In the genomic region with DNA sequence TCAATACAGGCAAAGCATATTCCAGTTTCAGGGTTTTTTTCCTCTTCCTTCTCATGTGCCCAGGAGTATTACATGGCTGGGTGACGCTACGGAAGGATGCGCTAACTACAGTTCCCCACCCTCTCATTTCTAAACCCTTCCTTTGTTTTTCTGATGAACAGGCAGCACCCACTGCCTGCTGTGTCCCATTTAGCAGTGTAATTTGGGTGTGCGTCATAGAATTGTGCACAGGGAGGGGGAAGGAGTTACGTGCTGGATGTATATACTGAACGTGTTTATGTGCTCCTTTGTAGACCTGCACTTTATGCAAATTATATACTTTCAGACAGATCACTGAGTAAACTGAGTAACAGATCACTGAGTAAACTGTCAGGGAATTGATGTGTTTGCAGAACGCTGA, we compare ENCODE assay signal across 22 cellular contexts. TPM values are rescaled to one million over a fixed set of nuclear protein-coding genes. Genes with fewer than 3 reads are reported as not detected.
A peak's percentile ranks its signal among the peaks of the same experiment; 100 is the strongest.
DNase-seq lines count a peak whose midpoint lies in the region; ATAC-seq and TF ChIP-seq lines count a peak whose summit lies in the region.
"Had no signal": no experiment of that assay in that cellular context is flagged by ENCODE, and none has a peak within 500 bp of the region (broad histone marks: within the 10 kb centered on the region; RNA-seq: fewer than 3 reads in every experiment).

No MANE protein-coding gene starts in this region.

- H3K9me3 ChIP-seq in breast epithelium: no peaks in the 10 kb centered on the region
- H3K9me3 ChIP-seq in mammary epithelial cell (replicated peaks; ENCODE audit: insufficient read depth, low read length): no peaks in the 10 kb centered on the region
- H3K9me3 ChIP-seq: A549, BE2C had no signal

- H4K20me1 ChIP-seq in mammary epithelial cell (ENCODE audit: insufficient read depth, low read length): no peaks in the 10 kb centered on the region

- ATAC-seq in GM21526 (IDR thresholded peaks at IDR 0.05; ENCODE audit: low FRiP score, unreplicated experiment): no peak
- ATAC-seq: A549; activated T-cell treated with anti-CD3 and anti-CD28 coated beads, Interleukin-2, amount 50 U/mL, for 4 hours had no signal

- no TSS peak for BruUV-seq in mammary epithelial cell (replicated peaks; lab: Mats Ljungman, UMichigan)

- H3K79me2 ChIP-seq in mammary epithelial cell (ENCODE audit: insufficient read depth, low read length): no peaks in the 10 kb centered on the region

- DNase-seq in breast epithelium (ENCODE audit: low spot score in 2 of 2) (no peak), mammary epithelial cell (no peak), NCI-H526 (lab: John Stamatoyannopoulos, UW) (peak; percentile 57 to 71), HT-29 (ENCODE audit: low spot score) (no peak)
- no peak for DNase-seq in activated naive CD4-positive, alpha-beta T cell (lab: John Stamatoyannopoulos, UW)
- DNase-seq: activated CD4-positive, alpha-beta T cell treated with anti-CD3 and anti-CD28 coated beads for 48 hours; activated naive CD4-positive, alpha-beta T cell treated with anti-CD3 and anti-CD28 coated beads for 36 hours; activated T-cell treated with anti-CD3 and anti-CD28 coated beads, Interleukin-2, amount 50 U/mL, for 4 hours; BE2C; dermis blood vessel endothelial cell; DMS79; GF-D8; mesenchymal stem cell; NCI-H187 treated with DMSO at 0.1 percent for 48 hours; RPMI8226; small intestine; substantia nigra had no signal

- H3K36me3 ChIP-seq in breast epithelium: no peaks in the 10 kb centered on the region
- no peaks in the 10 kb centered on the region for H3K36me3 ChIP-seq in mammary epithelial cell (ENCODE audit: insufficient read depth, low read length)
- H3K36me3 ChIP-seq: BE2C had no signal

- H3K27ac ChIP-seq in breast epithelium (peak overlapping the region; percentile 21 to 29), mammary epithelial cell (ENCODE audit: insufficient read depth, low read depth, low read length) (no peak overlapping the region), cingulate gyrus (ENCODE audit: low read depth, low read length) (peak overlapping the region; percentile 19), temporal lobe (ENCODE audit: low read depth, low read length) (peak overlapping the region; percentile 63)
- H3K27ac ChIP-seq: A549 had no signal

- H3K4me1 ChIP-seq in breast epithelium (peaks cover 0 to 19% of the 10 kb centered on the region in 2 donors), mammary epithelial cell (ENCODE audit: insufficient read depth, low read length) (peaks cover 17% of the 10 kb centered on the region)
- H3K4me1 ChIP-seq: BE2C had no signal

- H3K27me3 ChIP-seq in breast epithelium (no peaks in the 10 kb centered on the region), mammary epithelial cell (ENCODE audit: insufficient read depth, low read length) (no peaks in the 10 kb centered on the region)
- H3K27me3 ChIP-seq: BE2C had no signal

- CTCF ChIA-PET in mammary epithelial cell (lab: Charles Lee; ENCODE audit: low non-redundant PET): no interaction called here

- dilution Hi-C loops in mammary epithelial cell (cut with HindIII; ENCODE audit: low sequenced_read_pairs): no loop called here

- no peak overlapping the region for H3K9ac ChIP-seq in mammary epithelial cell (ENCODE audit: insufficient read depth, low read length)

- H3K4me2 ChIP-seq in mammary epithelial cell (ENCODE audit: insufficient read depth, low read depth, low read length): no peak overlapping the region
- H3K4me2 ChIP-seq: A549 had no signal

- no peak for TF ChIP-seq POLR2A in breast epithelium (IDR thresholded peaks at IDR 0.05)

- intact Hi-C loops in breast epithelium (cut with DNase I; ENCODE audit: low total_unique reads): loop anchor here (5.0 kb wide), 1 partner anchor 989 kb away; no protein-coding TSS in a partner anchor
- intact Hi-C loops in mammary epithelial cell (cut with micrococcal nuclease): no loop called here

- WGBS in mammary epithelial cell (ENCODE audit: low coverage, missing lambda C conversion rate): 93% methylated on average over 7 of the region's 7 CpGs

- TF ChIP-seq CTCF in breast epithelium (IDR thresholded peaks at IDR 0.05) (no peak), mammary epithelial cell (conservative IDR thresholded peaks at IDR 0.05 in 1 of 2, IDR thresholded peaks at IDR 0.05 in 1 of 2; ENCODE audit: extremely low read depth in 1 of 2, insufficient read depth in 1 of 2, low read depth in 1 of 2, low read length in 2 of 2) (no peak)

- no peak overlapping the region for H2AFZ ChIP-seq in mammary epithelial cell (ENCODE audit: low read depth, low read length)

- in situ Hi-C loops in mammary epithelial cell (cut with MboI; ENCODE audit: low sequenced_read_pairs in 2 of 2): no loop called here

- no peak overlapping the region for H3K4me3 ChIP-seq in breast epithelium
- H3K4me3 ChIP-seq in mammary epithelial cell (replicated peaks in 1 of 3; ENCODE audit: insufficient read depth in 1 of 3, low read depth in 2 of 3, low read length in 3 of 3): no peak overlapping the region
- H3K4me3 ChIP-seq: A549 had no signal

RNA-seq across cellular contexts. Expression of a gene that starts 44.5 kb away (rescaled TPM):
- 100 to 1,000 TPM in 2 of 3 donors, under 1 TPM in 1; 0.64 to 220 (median 202) TPM for total RNA-seq in breast epithelium
- total RNA-seq in mammary epithelial cell: 1 to 10 TPM in 1 of 2 donors, under 1 TPM in 1; 0.67 to 1.1 TPM
- 0.95 TPM for polyA plus RNA-seq in mammary epithelial cell
- not detected for polyA minus RNA-seq in mammary epithelial cell
- total RNA-seq in temporal lobe: 15.0 TPM
- total RNA-seq in HT-29 (2014; rRNA removed; shearing (Covaris generic)): 0.44 and 0.71 TPM in 2 replicates
- total RNA-seq: SK-MEL-5 had no signal

RNA-seq across cellular contexts. Expression of a gene that starts 55.3 kb away (rescaled TPM):
- 100 to 1,000 TPM; 146 to 172 (median 161) TPM for total RNA-seq in breast epithelium
- 100 to 1,000 TPM; 349 to 468 TPM for total RNA-seq in mammary epithelial cell
- 282 TPM for polyA plus RNA-seq in mammary epithelial cell
- polyA minus RNA-seq in mammary epithelial cell: 291 TPM
- total RNA-seq in temporal lobe: 109 TPM
- 109 and 125 TPM in 2 replicates for total RNA-seq in HT-29 (2014; rRNA removed; shearing (Covaris generic))

Comparison
In these comparisons a context has a peak if more than half of its experiments do, and no peak if none do; other contexts are left out.
1. DNase-seq: peak in NCI-H526 (2 of 2); none in breast epithelium (0 of 2), mammary epithelial cell (single experiment), HT-29 (single experiment) and activated naive CD4-positive, alpha-beta T cell (0 of 4).